ENCODE assay signal across 15 cellular contexts in the genomic region with DNA sequence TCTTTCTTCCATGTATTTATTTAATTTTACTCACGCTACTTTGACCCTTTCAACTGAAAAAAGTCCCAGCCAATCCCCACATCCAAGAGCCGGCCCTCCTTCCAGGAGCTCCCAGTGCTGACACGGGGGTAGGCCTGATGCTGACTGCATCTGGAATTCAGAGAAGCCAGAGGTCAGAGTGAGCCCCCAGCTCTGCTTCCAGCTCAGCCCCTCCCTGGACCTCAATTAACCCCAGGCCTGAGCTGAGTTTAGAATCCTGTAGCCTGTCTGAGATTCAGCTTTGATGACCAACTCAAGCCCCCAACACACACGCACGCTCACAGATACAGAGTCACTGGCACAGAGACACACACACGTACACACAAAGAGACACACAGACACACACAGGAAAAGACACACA.
"Had no signal": no experiment of that assay in that cellular context is flagged by ENCODE, and none has a peak within 500 bp of the region (broad histone marks: within the 10 kb centered on the region; RNA-seq: fewer than 3 reads in every experiment).

No MANE protein-coding gene starts in this region.

- H3K4me1 ChIP-seq: adrenal gland, body of pancreas, testis had no signal

- H3K27ac ChIP-seq: adrenal gland, body of pancreas, right atrium auricular region, testis had no signal

- DNase-seq: activated CD4-positive, alpha-beta memory T cell treated with anti-CD3 and anti-CD28 coated beads for 36 hours; activated CD8-positive, alpha-beta memory T cell treated with anti-CD3 and anti-CD28 coated beads, Interleukin-2, amount 10 ng/mL, durations not matched to agents 7 days and 5 days; activated effector memory CD4-positive, alpha-beta T cell treated with anti-CD3 and anti-CD28 coated beads, Interleukin-2, amount 50 U/mL, for 16 hours; body of pancreas; cerebellar nuclear complex; dermis blood vessel endothelial cell; effector memory CD8-positive, alpha-beta T cell; foreskin melanocyte; kidney glomerular epithelial cell; stimulated activated naive CD8-positive, alpha-beta T cell treated with anti-CD3 and anti-CD28 coated beads, Interleukin-15, amount 100 ng/mL, for 72 hours had no signal

- H3K27me3 ChIP-seq: right atrium auricular region, testis had no signal

- H3K9me3 ChIP-seq: adrenal gland, body of pancreas, right atrium auricular region, testis had no signal

- H3K4me2 ChIP-seq: smooth muscle cell had no signal

- H3K4me3 ChIP-seq: adrenal gland, body of pancreas, right atrium auricular region, smooth muscle cell, testis had no signal

- H3K36me3 ChIP-seq: adrenal gland, right atrium auricular region had no signal

- ATAC-seq: activated CD8-positive, alpha-beta memory T cell treated with anti-CD3 and anti-CD28 coated beads, Interleukin-2, amount 10 ng/mL, durations not matched to agents 7 days and 5 days; body of pancreas; effector memory CD8-positive, alpha-beta T cell; stimulated activated naive CD8-positive, alpha-beta T cell treated with anti-CD3 and anti-CD28 coated beads, Interleukin-15, amount 100 ng/mL, for 72 hours; T-cell had no signal
